Comparison of ENCODE assay signal across 33 cellular contexts in genomic region chr1:67626090-67626489, GRCh38.
"Had no signal": no experiment of that assay in that cellular context is flagged by ENCODE, and none has a peak within 500 bp of the region (broad histone marks: within the 10 kb centered on the region; RNA-seq: fewer than 3 reads in every experiment).

No MANE protein-coding gene starts in this region.

- H3K36me3 Mint-ChIP-seq: activated CD4-positive, alpha-beta memory T cell treated with anti-CD3 and anti-CD28 coated beads for 36 hours; activated naive CD4-positive, alpha-beta T cell treated with anti-CD3 and anti-CD28 coated beads, Interleukin-2, amount 50 U/mL, for 24 hours; stimulated activated memory B cell treated with anti-CD40 and anti-IgM and Interleukin-4, amounts not matched to agents 10 μg/mL and 1 μg/mL and 100 μg/mL, for 72 hours had no signal

- H3K79me2 ChIP-seq: parathyroid adenoma had no signal

- H3K4me1 Mint-ChIP-seq: activated CD4-positive, alpha-beta T cell treated with anti-CD3 and anti-CD28 coated beads, Interleukin-2, amount 10 ng/mL, durations not matched to agents 24 days and 14 days; activated naive CD4-positive, alpha-beta T cell treated with anti-CD3 and anti-CD28 coated beads, Interleukin-2, amount 50 U/mL, for 24 hours; naive thymus-derived CD4-positive, alpha-beta T cell; stimulated activated memory B cell treated with anti-CD40 and anti-IgM and Interleukin-4, amounts not matched to agents 10 μg/mL and 1 μg/mL and 100 μg/mL, for 72 hours; stimulated activated naive CD8-positive, alpha-beta T cell treated with anti-CD3 and anti-CD28 coated beads, Interleukin-15, amount 100 ng/mL, for 72 hours had no signal

- H3K9me3 Mint-ChIP-seq: activated CD4-positive, alpha-beta memory T cell treated with anti-CD3 and anti-CD28 coated beads for 36 hours; activated naive CD4-positive, alpha-beta T cell treated with anti-CD3 and anti-CD28 coated beads, Interleukin-2, amount 50 U/mL, for 24 hours; activated naive CD8-positive, alpha-beta T cell treated with anti-CD3 and anti-CD28 coated beads, Interleukin-2, amount 50 U/mL, for 24 hours; activated T-cell treated with anti-CD3 and anti-CD28 coated beads, Interleukin-2, amount 50 U/mL, for 4 hours; stimulated activated naive CD8-positive, alpha-beta T cell treated with anti-CD3 and anti-CD28 coated beads, Interleukin-15, amount 100 ng/mL, for 72 hours had no signal

- H3K27me3 Mint-ChIP-seq: activated CD4-positive, alpha-beta memory T cell treated with anti-CD3 and anti-CD28 coated beads for 36 hours; activated naive CD4-positive, alpha-beta T cell treated with anti-CD3 and anti-CD28 coated beads, Interleukin-2, amount 50 U/mL, for 24 hours; stimulated activated naive CD8-positive, alpha-beta T cell treated with anti-CD3 and anti-CD28 coated beads, Interleukin-15, amount 100 ng/mL, for 72 hours had no signal

- H3K4me3 Mint-ChIP-seq: activated CD4-positive, alpha-beta memory T cell treated with anti-CD3 and anti-CD28 coated beads for 36 hours; activated CD4-positive, alpha-beta T cell treated with anti-CD3 and anti-CD28 coated beads, Interleukin-2, amount 10 ng/mL, durations not matched to agents 24 days and 14 days; activated naive CD4-positive, alpha-beta T cell treated with anti-CD3 and anti-CD28 coated beads, Interleukin-2, amount 50 U/mL, for 24 hours; activated naive CD8-positive, alpha-beta T cell treated with anti-CD3 and anti-CD28 coated beads, Interleukin-2, amount 50 U/mL, for 24 hours; activated T-cell treated with anti-CD3 and anti-CD28 coated beads, Interleukin-2, amount 50 U/mL, for 4 hours; activated T-helper 17 cell treated with anti-CD3 and anti-CD28 coated beads, Interleukin-2, amount 50 U/mL, for 72 hours; stimulated activated memory B cell treated with anti-CD40 and anti-IgM and Interleukin-4, amounts not matched to agents 10 μg/mL and 1 μg/mL and 100 μg/mL, for 72 hours; stimulated activated naive CD8-positive, alpha-beta T cell treated with anti-CD3 and anti-CD28 coated beads, Interleukin-15, amount 100 ng/mL, for 72 hours had no signal

- H3K27me3 ChIP-seq: cardiac muscle cell, colonic mucosa, sigmoid colon, thyroid gland, upper lobe of left lung, vagina had no signal

- FAIRE-seq: endometrium, kidney had no signal

- H3K9me3 ChIP-seq: colonic mucosa, psoas muscle, sigmoid colon, thyroid gland, upper lobe of left lung, vagina had no signal

- H2AFZ ChIP-seq: parathyroid adenoma had no signal

- H3K4me3 ChIP-seq: cardiac muscle cell, colonic mucosa, psoas muscle, sigmoid colon, smooth muscle cell, thyroid gland, upper lobe of left lung, vagina had no signal

- H3K27ac Mint-ChIP-seq: activated CD4-positive, alpha-beta memory T cell treated with anti-CD3 and anti-CD28 coated beads for 36 hours; activated CD4-positive, alpha-beta T cell treated with anti-CD3 and anti-CD28 coated beads, Interleukin-2, amount 10 ng/mL, durations not matched to agents 24 days and 14 days; activated naive CD4-positive, alpha-beta T cell treated with anti-CD3 and anti-CD28 coated beads, Interleukin-2, amount 50 U/mL, for 24 hours; activated naive CD8-positive, alpha-beta T cell treated with anti-CD3 and anti-CD28 coated beads, Interleukin-2, amount 50 U/mL, for 24 hours; activated T-helper 17 cell treated with anti-CD3 and anti-CD28 coated beads, Interleukin-2, amount 50 U/mL, for 72 hours; naive thymus-derived CD4-positive, alpha-beta T cell; stimulated activated memory B cell treated with anti-CD40 and anti-IgM and Interleukin-4, amounts not matched to agents 10 μg/mL and 1 μg/mL and 100 μg/mL, for 72 hours; stimulated activated naive CD8-positive, alpha-beta T cell treated with anti-CD3 and anti-CD28 coated beads, Interleukin-15, amount 100 ng/mL, for 72 hours had no signal

- H3K27ac ChIP-seq: cardiac muscle cell, colonic mucosa, parathyroid adenoma, sigmoid colon, thyroid gland, upper lobe of left lung, vagina had no signal

- H3K9ac ChIP-seq: parathyroid adenoma had no signal

- H3K4me1 ChIP-seq: colonic mucosa, upper lobe of left lung, vagina had no signal

- DNase-seq: activated CD4-positive, alpha-beta memory T cell treated with anti-CD3 and anti-CD28 coated beads for 36 hours; activated CD4-positive, alpha-beta T cell treated with anti-CD3 and anti-CD28 coated beads, Interleukin-2, amount 10 ng/mL, durations not matched to agents 24 days and 14 days; activated CD4-positive, CD25-positive, alpha-beta regulatory T cell treated with anti-CD3 and anti-CD28 coated beads, Interleukin-2, amount 50 U/mL, for 72 hours; activated gamma-delta T cell treated with Interleukin-2 at 50 U/mL for 16 hours; activated naive CD8-positive, alpha-beta T cell treated with anti-CD3 and anti-CD28 coated beads, Interleukin-2, amount 50 U/mL, for 24 hours; activated T-cell treated with anti-CD3 and anti-CD28 coated beads, Interleukin-2, amount 50 U/mL, for 4 hours; amygdala; cerebellar nuclear complex; colonic mucosa; effector CD8-positive, alpha-beta T cell; erythroblast; hippocampal formation; kidney; left colon; midbrain; naive thymus-derived CD4-positive, alpha-beta T cell; psoas muscle; sigmoid colon; stimulated activated CD4-positive, alpha-beta T cell treated with anti-CD3 and anti-CD28 coated beads, Interleukin-1b, Interleukin-23, amount 100 ng/mL, for 48 hours; stimulated activated CD4-positive, alpha-beta T cell treated with anti-CD3 and anti-CD28 coated beads, Interleukin-4, amount 100 ng/mL, for 4 hours; stimulated activated CD8-positive, alpha-beta memory T cell treated with anti-CD3 and anti-CD28 coated beads, Interleukin-4, amount 100 ng/mL, for 48 hours; stimulated activated naive CD8-positive, alpha-beta T cell treated with anti-CD3 and anti-CD28 coated beads, Interleukin-15, amount 100 ng/mL, for 72 hours; substantia nigra; thyroid gland; upper lobe of left lung had no signal

- H3K36me3 ChIP-seq: cardiac muscle cell, colonic mucosa, sigmoid colon, thyroid gland, upper lobe of left lung, vagina had no signal

- H3K4me2 ChIP-seq: smooth muscle cell had no signal

- ATAC-seq: activated naive CD8-positive, alpha-beta T cell treated with anti-CD3 and anti-CD28 coated beads, Interleukin-2, amount 50 U/mL, for 24 hours; activated T-cell treated with anti-CD3 and anti-CD28 coated beads, Interleukin-2, amount 50 U/mL, for 4 hours; naive thymus-derived CD4-positive, alpha-beta T cell; psoas muscle; stimulated activated memory B cell treated with anti-CD40 and anti-IgM and Interleukin-4, amounts not matched to agents 10 μg/mL and 1 μg/mL and 100 μg/mL, for 72 hours; stimulated activated naive CD8-positive, alpha-beta T cell treated with anti-CD3 and anti-CD28 coated beads, Interleukin-15, amount 100 ng/mL, for 72 hours had no signal
